Comparison of ENCODE assay signal across 25 cellular contexts in genomic region chr1:169202836-169203235, GRCh38.
"Had no signal": no experiment of that assay in that cellular context is flagged by ENCODE, and none has a peak within 500 bp of the region (broad histone marks: within the 10 kb centered on the region; RNA-seq: fewer than 3 reads in every experiment).

No MANE protein-coding gene starts in this region.

- H3K4me1 Mint-ChIP-seq: activated CD4-positive, alpha-beta T cell treated with anti-CD3 and anti-CD28 coated beads, Interleukin-2, amount 10 ng/mL, durations not matched to agents 24 days and 14 days; activated naive CD4-positive, alpha-beta T cell treated with anti-CD3 and anti-CD28 coated beads, Interleukin-2, amount 50 U/mL, for 24 hours; activated naive CD8-positive, alpha-beta T cell treated with anti-CD3 and anti-CD28 coated beads, Interleukin-2, amount 50 U/mL, for 24 hours had no signal

- H3K27ac ChIP-seq: colonic mucosa, left lung, spleen, suprapubic skin, tibial artery, WERI-Rb-1 had no signal

- H3K27me3 Mint-ChIP-seq: activated CD4-positive, alpha-beta memory T cell treated with anti-CD3 and anti-CD28 coated beads for 36 hours; activated CD4-positive, alpha-beta T cell treated with anti-CD3 and anti-CD28 coated beads, Interleukin-2, amount 10 ng/mL, durations not matched to agents 24 days and 14 days; activated naive CD4-positive, alpha-beta T cell treated with anti-CD3 and anti-CD28 coated beads, Interleukin-2, amount 50 U/mL, for 24 hours; activated naive CD8-positive, alpha-beta T cell treated with anti-CD3 and anti-CD28 coated beads, Interleukin-2, amount 50 U/mL, for 24 hours; natural killer cell treated with Interleukin-12 subunit alpha and Interleukin-12 subunit beta and Interleukin-15 and Interleukin-18, amount 100 ng/mL, for 72 hours had no signal

- H3K27ac Mint-ChIP-seq: activated CD4-positive, alpha-beta memory T cell treated with anti-CD3 and anti-CD28 coated beads for 36 hours; activated CD4-positive, alpha-beta T cell treated with anti-CD3 and anti-CD28 coated beads, Interleukin-2, amount 10 ng/mL, durations not matched to agents 24 days and 14 days; activated naive CD4-positive, alpha-beta T cell treated with anti-CD3 and anti-CD28 coated beads, Interleukin-2, amount 50 U/mL, for 24 hours; activated naive CD8-positive, alpha-beta T cell treated with anti-CD3 and anti-CD28 coated beads, Interleukin-2, amount 50 U/mL, for 24 hours; activated T-helper 2 cell treated with anti-CD3 and anti-CD28 coated beads, Interferon-gamma antibody, Interleukin-2, Interleukin-4, amounts not matched to agents 10 μg/mL and 5 μg/mL and 100 μg/mL, durations not matched to agents 14 hours and 24 hours and 36 hours; immature natural killer cell; natural killer cell treated with Interleukin-12 subunit alpha and Interleukin-12 subunit beta and Interleukin-15 and Interleukin-18, amount 100 ng/mL, for 72 hours; T-helper 2 cell treated with Interferon-gamma antibody and Interleukin-4, amounts not matched to agents 5 μg/mL and 100 μg/mL, for 36 hours had no signal

- ATAC-seq: activated naive CD8-positive, alpha-beta T cell treated with anti-CD3 and anti-CD28 coated beads, Interleukin-2, amount 50 U/mL, for 24 hours; activated T-cell treated with anti-CD3 and anti-CD28 coated beads, Interleukin-2, amount 50 U/mL, for 4 hours; left lung; mucosa of descending colon; natural killer cell treated with Interleukin-12 subunit alpha and Interleukin-12 subunit beta and Interleukin-15 and Interleukin-18, amount 100 ng/mL, for 72 hours; right cardiac atrium had no signal

- DNase-seq: activated CD4-positive, alpha-beta memory T cell treated with anti-CD3 and anti-CD28 coated beads for 36 hours; activated CD4-positive, alpha-beta T cell treated with anti-CD3 and anti-CD28 coated beads, Interleukin-2, amount 10 ng/mL, durations not matched to agents 24 days and 14 days; activated CD4-positive, CD25-positive, alpha-beta regulatory T cell treated with anti-CD3 and anti-CD28 coated beads, Interleukin-2, amount 50 U/mL, for 72 hours; activated naive CD8-positive, alpha-beta T cell treated with anti-CD3 and anti-CD28 coated beads, Interleukin-2, amount 50 U/mL, for 24 hours; activated T-cell treated with anti-CD3 and anti-CD28 coated beads, Interleukin-2, amount 50 U/mL, for 4 hours; colonic mucosa; effector CD8-positive, alpha-beta T cell; head of caudate nucleus; hypothalamus; immature natural killer cell; left lung; mucosa of descending colon; posterior cingulate gyrus; right cardiac atrium; spleen; stimulated activated naive CD4-positive, alpha-beta T cell; T-helper 1 cell; tibial artery; WERI-Rb-1 had no signal

- H3K36me3 ChIP-seq: colonic mucosa, left lung, spleen, suprapubic skin, tibial artery, WERI-Rb-1 had no signal

- H3K36me3 Mint-ChIP-seq: activated CD4-positive, alpha-beta memory T cell treated with anti-CD3 and anti-CD28 coated beads for 36 hours had no signal

- H3K4me1 ChIP-seq: colonic mucosa, left lung, spleen had no signal

- H3K9me3 ChIP-seq: colonic mucosa, left lung, mucosa of descending colon, suprapubic skin, tibial artery had no signal

- H3K27me3 ChIP-seq: colonic mucosa, left lung, spleen, suprapubic skin, tibial artery had no signal

- H3K9me3 Mint-ChIP-seq: activated T-helper 2 cell treated with anti-CD3 and anti-CD28 coated beads, Interferon-gamma antibody, Interleukin-2, Interleukin-4, amounts not matched to agents 10 μg/mL and 5 μg/mL and 100 μg/mL, durations not matched to agents 14 hours and 24 hours and 36 hours; natural killer cell treated with Interleukin-12 subunit alpha and Interleukin-12 subunit beta and Interleukin-15 and Interleukin-18, amount 100 ng/mL, for 72 hours; T-helper 2 cell treated with Interferon-gamma antibody and Interleukin-4, amounts not matched to agents 5 μg/mL and 100 μg/mL, for 36 hours had no signal

- H3K4me3 Mint-ChIP-seq: activated CD4-positive, alpha-beta memory T cell treated with anti-CD3 and anti-CD28 coated beads for 36 hours; activated CD4-positive, alpha-beta T cell treated with anti-CD3 and anti-CD28 coated beads, Interleukin-2, amount 10 ng/mL, durations not matched to agents 24 days and 14 days; activated naive CD4-positive, alpha-beta T cell treated with anti-CD3 and anti-CD28 coated beads, Interleukin-2, amount 50 U/mL, for 24 hours; activated naive CD8-positive, alpha-beta T cell treated with anti-CD3 and anti-CD28 coated beads, Interleukin-2, amount 50 U/mL, for 24 hours; activated T-cell treated with anti-CD3 and anti-CD28 coated beads, Interleukin-2, amount 50 U/mL, for 4 hours; immature natural killer cell; natural killer cell treated with Interleukin-12 subunit alpha and Interleukin-12 subunit beta and Interleukin-15 and Interleukin-18, amount 100 ng/mL, for 72 hours; T-helper 2 cell treated with Interferon-gamma antibody and Interleukin-4, amounts not matched to agents 5 μg/mL and 100 μg/mL, for 36 hours had no signal

- H3K4me3 ChIP-seq: colonic mucosa, left lung, lung, mucosa of descending colon, spleen, suprapubic skin, tibial artery had no signal
